ENCODE assay signal across 17 cellular contexts in the genomic region with DNA sequence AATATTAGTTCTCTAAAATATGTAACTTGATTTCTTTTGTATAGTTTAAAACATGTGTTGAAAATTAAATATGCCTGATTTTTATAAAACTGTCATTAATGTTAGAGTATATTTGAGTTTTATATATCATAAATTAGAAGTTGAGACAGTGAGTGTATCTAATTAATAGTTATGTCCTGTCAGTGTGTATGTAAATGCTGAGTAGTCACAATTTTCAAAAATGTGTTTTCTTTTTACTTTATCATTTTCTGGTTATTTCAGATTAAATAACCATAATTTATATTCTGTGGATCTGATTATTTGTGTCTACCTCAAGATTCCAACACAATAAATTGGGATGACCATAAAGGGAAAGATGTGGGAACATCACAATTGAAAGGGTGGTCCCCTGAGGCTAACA.
A peak's percentile ranks its signal among the peaks of the same experiment; 100 is the strongest.
DNase-seq lines count a peak whose midpoint lies in the region; ATAC-seq, FAIRE-seq and TF ChIP-seq lines count a peak whose summit lies in the region.
"Had no signal": no experiment of that assay in that cellular context is flagged by ENCODE, and none has a peak within 500 bp of the region (broad histone marks: within the 10 kb centered on the region; RNA-seq: fewer than 3 reads in every experiment).

No MANE protein-coding gene starts in this region.

- FAIRE-seq in G401.6 (lab: Jason Lieb, UNC): peak; percentile 11
- FAIRE-seq in K562 (lab: Jason Lieb, UNC): no peak
- FAIRE-seq in islet of Langerhans (lab: Jason Lieb, UNC): peak; percentile 86
- FAIRE-seq: H1, HTR-8/SVneo had no signal

- H3K79me2 ChIP-seq in K562 (ENCODE audit: control insufficient read depth, insufficient read depth, low read length): no peaks in the 10 kb centered on the region

- no peak overlapping the region for H3K27ac ChIP-seq in K562 (ENCODE audit: extremely low read depth, low read depth, low read length)
- H3K27ac ChIP-seq: BLaER1, HL-60, KMS-11 had no signal

- H4K20me1 ChIP-seq in K562 (replicated peaks; ENCODE audit: control insufficient read depth, insufficient read depth, low read length): no peaks in the 10 kb centered on the region
- H4K20me1 ChIP-seq: BLaER1 had no signal

- in situ Hi-C loops in K562 (cut with MboI): no loop called here

- no peak for TF ChIP-seq POLR2A in K562 (conservative IDR thresholded peaks at IDR 0.05)

- TF ChIP-seq RAD21 in K562 (CRISPR knock-in tag; conservative IDR thresholded peaks at IDR 0.05 in 1 of 2, IDR thresholded peaks at IDR 0.05 in 1 of 2): no peak

- no peak for TF ChIP-seq CTCF in K562 (IDR thresholded peaks at IDR 0.05 in 2 of 3, conservative IDR thresholded peaks at IDR 0.05 in 1 of 3; ENCODE audit: insufficient read depth in 2 of 3, low read depth in 1 of 3, low read length in 3 of 3)

- no TSS peak for BruUV-seq in K562 (replicated peaks; lab: Mats Ljungman, UMichigan)

- no peak overlapping the region for H2AFZ ChIP-seq in K562 (ENCODE audit: low read depth, low read length)

- H3K27me3 ChIP-seq in K562 (ENCODE audit: control insufficient read depth in 2 of 2, insufficient read depth in 2 of 2, low read length in 2 of 2): no peaks in the 10 kb centered on the region
- H3K27me3 ChIP-seq: BLaER1 had no signal

- H3K9me1 ChIP-seq in K562 (ENCODE audit: control insufficient read depth, insufficient read depth, low read length): no peaks in the 10 kb centered on the region

- intact Hi-C loops in K562 (cut with micrococcal nuclease): no loop called here

- H3K4me3 ChIP-seq in K562: no peak overlapping the region
- H3K4me3 ChIP-seq: BLaER1 had no signal

- DNase-seq in K562 (ENCODE audit: extremely low read depth in 1 of 4, low spot score in 3 of 4): no peak
- no peak for DNase-seq in activated CD4-positive, CD25-positive, alpha-beta regulatory T cell treated with anti-CD3 and anti-CD28 coated beads, Interleukin-2, amount 50 U/mL, for 72 hours
- no peak for DNase-seq in HPDE6-E6E7 (ENCODE audit: extremely low spot score)
- DNase-seq: CD4-positive, alpha-beta memory T cell; DMS153; DMS79; GF-D8; H9 had no signal

- CTCF ChIA-PET in K562 (lab: Yijun Ruan, JAX; ENCODE audit: low intra/inter-chr PET ratio): no interaction called here

- no peak overlapping the region for H3K9ac ChIP-seq in K562 (ENCODE audit: insufficient read depth in 1 of 2, low read depth in 2 of 2, low read length in 2 of 2)
- H3K9ac ChIP-seq: BLaER1, KMS-11 had no signal

- no peak for TF ChIP-seq EP300 in K562 (IDR thresholded peaks at IDR 0.05; ENCODE audit: low read length)

- no peaks in the 10 kb centered on the region for H3K9me3 ChIP-seq in K562 (replicated peaks; ENCODE audit: control insufficient read depth, insufficient read depth, low read depth, low read length)
- H3K9me3 ChIP-seq: BLaER1 had no signal

- POLR2A ChIA-PET in K562 (lab: Yijun Ruan, JAX): no interaction called here

- H3K36me3 ChIP-seq in K562 (ENCODE audit: control insufficient read depth, insufficient read depth, low read length): no peaks in the 10 kb centered on the region
- H3K36me3 ChIP-seq: BLaER1 had no signal

- no peak overlapping the region for H3K4me2 ChIP-seq in K562 (ENCODE audit: insufficient read depth, low read length)
- H3K4me2 ChIP-seq: BLaER1, KMS-11 had no signal

- ATAC-seq in K562: no peak
- ATAC-seq in HG02759 (IDR thresholded peaks at IDR 0.05; ENCODE audit: unreplicated experiment): no peak
- no peak for ATAC-seq in GM21717 (IDR thresholded peaks at IDR 0.05; ENCODE audit: unreplicated experiment)

- no peaks in the 10 kb centered on the region for H3K4me1 ChIP-seq in K562 (replicated peaks in 1 of 2; ENCODE audit: control insufficient read depth in 2 of 2, insufficient read depth in 2 of 2, low read length in 2 of 2)
- H3K4me1 ChIP-seq: BLaER1 had no signal

TF ChIP-seq in K562, 482 proteins besides CTCF, POLR2A, EP300 and RAD21:
- TF ChIP-seq, protein P1, sequence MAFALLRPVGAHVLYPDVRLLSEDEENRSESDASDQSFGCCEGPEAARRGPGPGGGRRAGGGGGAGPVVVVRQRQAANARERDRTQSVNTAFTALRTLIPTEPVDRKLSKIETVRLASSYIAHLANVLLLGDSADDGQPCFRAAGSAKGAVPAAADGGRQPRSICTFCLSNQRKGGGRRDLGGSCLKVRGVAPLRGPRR (CRISPR knock-in tag; IDR thresholded peaks at IDR 0.05): no peak
- TF ChIP-seq ZNF316 (IDR thresholded peaks at IDR 0.05): peak; percentile 80
- peak; percentile 23; the same call in 1 of the 2 replicates for TF ChIP-seq MAFK (IDR thresholded peaks at IDR 0.05; ENCODE audit: low read length)
- no peak for TF ChIP-seq ZKSCAN1 (IDR thresholded peaks at IDR 0.05; ENCODE audit: low read depth, low read length)
- TF ChIP-seq, protein P2, sequence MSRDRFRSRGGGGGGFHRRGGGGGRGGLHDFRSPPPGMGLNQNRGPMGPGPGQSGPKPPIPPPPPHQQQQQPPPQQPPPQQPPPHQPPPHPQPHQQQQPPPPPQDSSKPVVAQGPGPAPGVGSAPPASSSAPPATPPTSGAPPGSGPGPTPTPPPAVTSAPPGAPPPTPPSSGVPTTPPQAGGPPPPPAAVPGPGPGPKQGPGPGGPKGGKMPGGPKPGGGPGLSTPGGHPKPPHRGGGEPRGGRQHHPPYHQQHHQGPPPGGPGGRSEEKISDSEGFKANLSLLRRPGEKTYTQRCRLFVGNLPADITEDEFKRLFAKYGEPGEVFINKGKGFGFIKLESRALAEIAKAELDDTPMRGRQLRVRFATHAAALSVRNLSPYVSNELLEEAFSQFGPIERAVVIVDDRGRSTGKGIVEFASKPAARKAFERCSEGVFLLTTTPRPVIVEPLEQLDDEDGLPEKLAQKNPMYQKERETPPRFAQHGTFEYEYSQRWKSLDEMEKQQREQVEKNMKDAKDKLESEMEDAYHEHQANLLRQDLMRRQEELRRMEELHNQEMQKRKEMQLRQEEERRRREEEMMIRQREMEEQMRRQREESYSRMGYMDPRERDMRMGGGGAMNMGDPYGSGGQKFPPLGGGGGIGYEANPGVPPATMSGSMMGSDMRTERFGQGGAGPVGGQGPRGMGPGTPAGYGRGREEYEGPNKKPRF (IDR thresholded peaks at IDR 0.05; ENCODE audit: low read depth, low read length): no peak
- TF ChIP-seq, protein P3, sequence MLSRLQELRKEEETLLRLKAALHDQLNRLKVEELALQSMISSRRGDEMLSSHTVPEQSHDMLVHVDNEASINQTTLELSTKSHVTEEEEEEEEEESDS (CRISPR knock-in tag; IDR thresholded peaks at IDR 0.05): no peak
- TF ChIP-seq, protein P4, sequence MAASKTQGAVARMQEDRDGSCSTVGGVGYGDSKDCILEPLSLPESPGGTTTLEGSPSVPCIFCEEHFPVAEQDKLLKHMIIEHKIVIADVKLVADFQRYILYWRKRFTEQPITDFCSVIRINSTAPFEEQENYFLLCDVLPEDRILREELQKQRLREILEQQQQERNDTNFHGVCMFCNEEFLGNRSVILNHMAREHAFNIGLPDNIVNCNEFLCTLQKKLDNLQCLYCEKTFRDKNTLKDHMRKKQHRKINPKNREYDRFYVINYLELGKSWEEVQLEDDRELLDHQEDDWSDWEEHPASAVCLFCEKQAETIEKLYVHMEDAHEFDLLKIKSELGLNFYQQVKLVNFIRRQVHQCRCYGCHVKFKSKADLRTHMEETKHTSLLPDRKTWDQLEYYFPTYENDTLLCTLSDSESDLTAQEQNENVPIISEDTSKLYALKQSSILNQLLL (CRISPR knock-in tag; IDR thresholded peaks at IDR 0.05; ENCODE audit: borderline replicate concordance): no peak
- TF ChIP-seq ZZZ3 (IDR thresholded peaks at IDR 0.05): no peak
- TF ChIP-seq GABPA (tag; conservative IDR thresholded peaks at IDR 0.05; ENCODE audit: low read depth): no peak
- peak; percentile 21; the same call in 1 of the 2 replicates for TF ChIP-seq MAFF (IDR thresholded peaks at IDR 0.05; ENCODE audit: low read length)
